In genomic region chr1:41783189-41783639, GRCh38 we compare ENCODE assay signal across 9 cellular contexts.
DNase-seq lines count a peak whose midpoint lies in the region; ATAC-seq and TF ChIP-seq lines count a peak whose summit lies in the region.
"Had no signal": no experiment of that assay in that cellular context is flagged by ENCODE, and none has a peak within 500 bp of the region (broad histone marks: within the 10 kb centered on the region; RNA-seq: fewer than 3 reads in every experiment).

No MANE protein-coding gene starts in this region.

- CTCF ChIA-PET in activated CD8-positive, alpha-beta memory T cell treated with anti-CD3 and anti-CD28 coated beads, Interleukin-2, amount 10 ng/mL, durations not matched to agents 7 days and 5 days (lab: Charles Lee), result interaction anchor here (3.5 kb wide), 1 partner anchor 28 kb away, joined by 11 read pairs; no protein-coding TSS in a partner anchor

- H3K27ac Mint-ChIP-seq in activated CD8-positive, alpha-beta memory T cell treated with anti-CD3 and anti-CD28 coated beads, Interleukin-2, amount 10 ng/mL, durations not matched to agents 7 days and 5 days, result no peak overlapping the region
- peak overlapping the region; percentile 12 for H3K27ac Mint-ChIP-seq in activated T-cell treated with anti-CD3 and anti-CD28 coated beads, Interleukin-2, amount 50 U/mL, for 72 hours

- ATAC-seq in activated CD8-positive, alpha-beta memory T cell treated with anti-CD3 and anti-CD28 coated beads, Interleukin-2, amount 10 ng/mL, durations not matched to agents 7 days and 5 days, result no peak
- peak; percentile 96 to 97 for ATAC-seq in activated T-cell treated with anti-CD3 and anti-CD28 coated beads, Interleukin-2, amount 50 U/mL, for 72 hours (replicated peaks in 1 of 2)
- ATAC-seq in upper lobe of right lung (peak; percentile 46), GM18907 (IDR thresholded peaks at IDR 0.05; ENCODE audit: unreplicated experiment) (no peak)

- H3K4me3 ChIP-seq in kidney epithelial cell (ENCODE audit: low read depth, low read length), result no peak overlapping the region
- no peak overlapping the region for H3K4me3 ChIP-seq in upper lobe of right lung

- H3K4me3 Mint-ChIP-seq in activated CD8-positive, alpha-beta memory T cell treated with anti-CD3 and anti-CD28 coated beads, Interleukin-2, amount 10 ng/mL, durations not matched to agents 7 days and 5 days, result no peak overlapping the region
- peak overlapping the region; percentile 40 to 74 for H3K4me3 Mint-ChIP-seq in activated T-cell treated with anti-CD3 and anti-CD28 coated beads, Interleukin-2, amount 50 U/mL, for 72 hours

- peaks cover 6% of the 10 kb centered on the region for H3K4me1 ChIP-seq in upper lobe of right lung

- H3K4me1 Mint-ChIP-seq in activated CD8-positive, alpha-beta memory T cell treated with anti-CD3 and anti-CD28 coated beads, Interleukin-2, amount 10 ng/mL, durations not matched to agents 7 days and 5 days, result peaks cover 16% of the 10 kb centered on the region
- peaks cover 49% of the 10 kb centered on the region for H3K4me1 Mint-ChIP-seq in activated T-cell treated with anti-CD3 and anti-CD28 coated beads, Interleukin-2, amount 50 U/mL, for 72 hours (ENCODE audit: low read depth)

- no peaks in the 10 kb centered on the region for H3K9me3 ChIP-seq in upper lobe of right lung

- DNase-seq in activated CD8-positive, alpha-beta memory T cell treated with anti-CD3 and anti-CD28 coated beads, Interleukin-2, amount 50 U/mL, for 48 hours, result peak; percentile 66
- DNase-seq in activated CD8-positive, alpha-beta memory T cell treated with anti-CD3 and anti-CD28 coated beads, Interleukin-2, amount 10 ng/mL, durations not matched to agents 7 days and 5 days, result no peak
- peak; percentile 42 to 63 for DNase-seq in activated T-cell treated with anti-CD3 and anti-CD28 coated beads, Interleukin-2, amount 50 U/mL, for 72 hours
- DNase-seq in kidney epithelial cell (ENCODE audit: low read depth), result peak; percentile 89
- no peak for DNase-seq in upper lobe of right lung
- DNase-seq in DMS53 (lab: John Stamatoyannopoulos, UW), result no peak
- no peak for DNase-seq in NCI-H1930 (lab: John Stamatoyannopoulos, UW)
- DNase-seq: Calu3 had no signal

- H3K27me3 ChIP-seq in kidney epithelial cell (ENCODE audit: control insufficient read depth, insufficient read depth, low read length) (no peaks in the 10 kb centered on the region), upper lobe of right lung (no peaks in the 10 kb centered on the region)

- no peak overlapping the region for H3K27ac ChIP-seq in upper lobe of right lung

- peaks cover 1% of the 10 kb centered on the region for H3K36me3 ChIP-seq in kidney epithelial cell (ENCODE audit: control insufficient read depth, insufficient read depth, low read length)
- H3K36me3 ChIP-seq in upper lobe of right lung, result no peaks in the 10 kb centered on the region

- TF ChIP-seq CTCF in kidney epithelial cell (IDR thresholded peaks at IDR 0.05; ENCODE audit: insufficient read depth, low read length, poor library complexity, severe bottlenecking) (no peak), upper lobe of right lung (IDR thresholded peaks at IDR 0.05) (no peak)

- peaks cover 2% of the 10 kb centered on the region for H3K27me3 Mint-ChIP-seq in activated CD8-positive, alpha-beta memory T cell treated with anti-CD3 and anti-CD28 coated beads, Interleukin-2, amount 10 ng/mL, durations not matched to agents 7 days and 5 days
- H3K27me3 Mint-ChIP-seq in activated T-cell treated with anti-CD3 and anti-CD28 coated beads, Interleukin-2, amount 50 U/mL, for 72 hours (ENCODE audit: low read depth), result no peaks in the 10 kb centered on the region

- peaks cover 8% of the 10 kb centered on the region for H3K9me3 Mint-ChIP-seq in activated CD8-positive, alpha-beta memory T cell treated with anti-CD3 and anti-CD28 coated beads, Interleukin-2, amount 10 ng/mL, durations not matched to agents 7 days and 5 days (ENCODE audit: low read depth)
- H3K9me3 Mint-ChIP-seq in activated T-cell treated with anti-CD3 and anti-CD28 coated beads, Interleukin-2, amount 50 U/mL, for 72 hours, result no peaks in the 10 kb centered on the region

- H3K36me3 Mint-ChIP-seq in activated CD8-positive, alpha-beta memory T cell treated with anti-CD3 and anti-CD28 coated beads, Interleukin-2, amount 10 ng/mL, durations not matched to agents 7 days and 5 days, result peaks cover 26% of the 10 kb centered on the region
- peaks cover 3 to 5% of the 10 kb centered on the region in 2 donors for H3K36me3 Mint-ChIP-seq in activated T-cell treated with anti-CD3 and anti-CD28 coated beads, Interleukin-2, amount 50 U/mL, for 72 hours (ENCODE audit: insufficient read depth in 2 of 2)

- intact Hi-C loops in upper lobe of right lung (cut with DNase I), result no loop called here

Comparison
In these comparisons a context has a peak if more than half of its experiments do, and no peak if none do; other contexts are left out.
1. DNase-seq: peak in activated CD8-positive, alpha-beta memory T cell treated with anti-CD3 and anti-CD28 coated beads, Interleukin-2, amount 50 U/mL, for 48 hours (single experiment), activated T-cell treated with anti-CD3 and anti-CD28 coated beads, Interleukin-2, amount 50 U/mL, for 72 hours (2 of 2) and kidney epithelial cell (single experiment); none in activated CD8-positive, alpha-beta memory T cell treated with anti-CD3 and anti-CD28 coated beads, Interleukin-2, amount 10 ng/mL, durations not matched to agents 7 days and 5 days (single experiment), upper lobe of right lung (single experiment), DMS53 (single experiment) and NCI-H1930 (0 of 2).
2. ATAC-seq: peak in activated T-cell treated with anti-CD3 and anti-CD28 coated beads, Interleukin-2, amount 50 U/mL, for 72 hours (2 of 2) and upper lobe of right lung (single experiment); none in activated CD8-positive, alpha-beta memory T cell treated with anti-CD3 and anti-CD28 coated beads, Interleukin-2, amount 10 ng/mL, durations not matched to agents 7 days and 5 days (single experiment) and GM18907 (single experiment).